1 cellular context compared by ENCODE assay signal in genomic region chr15:42843699-42844098, GRCh38.
A peak's percentile ranks its signal among the peaks of the same experiment; 100 is the strongest.
TF ChIP-seq lines count a peak whose summit lies in the region.

No MANE protein-coding gene starts in this region.

TF ChIP-seq in K562, 482 proteins besides CTCF, POLR2A, EP300 and RAD21 (continued from another document):
- TF ChIP-seq ZNF407 (IDR thresholded peaks at IDR 0.05; ENCODE audit: low read depth) (no peak), NFRKB (IDR thresholded peaks at IDR 0.05; ENCODE audit: low read depth) (no peak), CREB5 (CRISPR knock-in tag; IDR thresholded peaks at IDR 0.05) (no peak), FOXM1 (IDR thresholded peaks at IDR 0.05; ENCODE audit: low read depth) (no peak), FOXM1 (CRISPR knock-in tag; IDR thresholded peaks at IDR 0.05; ENCODE audit: low read depth) (no peak), TRIM24 (IDR thresholded peaks at IDR 0.05) (peak; percentile 33 to 68; a peak in 3 of 4 replicates), CEBPB (tag; IDR thresholded peaks at IDR 0.05) (peak; percentile 50), CCAR2 (IDR thresholded peaks at IDR 0.05; ENCODE audit: low read depth, low read length) (no peak), ARID1B (IDR thresholded peaks at IDR 0.05) (0 out of 2 replicates have a peak, but pooled peaks have one; percentile 31), FOXA3 (CRISPR knock-in tag; conservative IDR thresholded peaks at IDR 0.05 in 1 of 2, IDR thresholded peaks at IDR 0.05 in 1 of 2) (no peak)
TF ChIP-seq in K562: peak in this region for 8.
